ENCODE assay signal across 16 cellular contexts in the genomic region with DNA sequence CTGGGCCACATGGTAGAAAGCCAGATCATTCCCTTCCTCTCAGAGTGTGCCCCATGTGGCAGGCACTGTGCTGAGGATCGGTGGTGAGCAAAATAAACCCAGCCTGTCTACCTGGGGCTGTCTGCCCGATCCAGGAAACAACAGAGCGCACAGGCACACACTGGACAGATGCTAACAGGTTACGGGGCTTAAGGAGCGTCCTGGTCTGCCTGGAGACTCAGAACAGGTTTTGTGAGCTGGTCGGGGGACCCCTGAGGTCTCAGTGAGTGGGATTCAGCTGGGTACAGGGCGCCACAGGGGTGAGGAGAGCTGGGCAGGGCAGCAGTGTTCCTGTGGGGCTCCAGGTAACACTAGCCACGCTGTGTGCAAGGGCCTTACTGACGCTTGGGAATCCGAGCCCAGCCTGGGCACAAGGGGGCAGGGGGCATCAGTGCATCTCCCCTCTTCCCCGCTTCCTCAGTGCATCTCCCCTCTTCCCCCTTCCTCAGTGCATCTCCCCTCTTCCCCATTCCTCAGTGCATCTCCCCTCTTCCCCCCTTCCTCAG.
"Had no signal": no experiment of that assay in that cellular context is flagged by ENCODE, and none has a peak within 500 bp of the region (broad histone marks: within the 10 kb centered on the region; RNA-seq: fewer than 3 reads in every experiment).

No MANE protein-coding gene starts in this region.

- H3K9me3 ChIP-seq: lower lobe of right lung, ovary, right lobe of liver, thoracic aorta had no signal

- H3K36me3 Mint-ChIP-seq: activated naive CD8-positive, alpha-beta T cell treated with anti-CD3 and anti-CD28 coated beads for 36 hours; neural progenitor cell had no signal

- H3K27ac ChIP-seq: dorsolateral prefrontal cortex, hepatocyte, lower lobe of right lung, neural progenitor cell, ovary, right lobe of liver, thoracic aorta had no signal

- H3K27ac Mint-ChIP-seq: activated naive CD8-positive, alpha-beta T cell treated with anti-CD3 and anti-CD28 coated beads for 36 hours; neural progenitor cell; stimulated activated naive B cell treated with anti-CD40 and anti-IgM and Interleukin-4, amounts not matched to agents 10 μg/mL and 1 μg/mL and 100 μg/mL, for 72 hours; T-helper 1 cell treated with Interleukin-12 subunit alpha and Interleukin-12 subunit beta and Interleukin-4 antibody, amounts not matched to agents 30 μg/mL and 1 μg/mL, for 36 hours had no signal

- H3K4me3 ChIP-seq: dorsolateral prefrontal cortex, hepatocyte, lower lobe of right lung, neural progenitor cell, ovary, right lobe of liver, thoracic aorta had no signal

- H3K4me3 Mint-ChIP-seq: activated naive CD8-positive, alpha-beta T cell treated with anti-CD3 and anti-CD28 coated beads for 36 hours; neural progenitor cell; stimulated activated naive B cell treated with anti-CD40 and anti-IgM and Interleukin-4, amounts not matched to agents 10 μg/mL and 1 μg/mL and 100 μg/mL, for 72 hours; T-helper 1 cell treated with Interleukin-12 subunit alpha and Interleukin-12 subunit beta and Interleukin-4 antibody, amounts not matched to agents 30 μg/mL and 1 μg/mL, for 36 hours had no signal

- DNase-seq: activated CD4-positive, CD25-positive, alpha-beta regulatory T cell treated with anti-CD3 and anti-CD28 coated beads, Interleukin-2, amount 50 U/mL, for 72 hours; activated CD8-positive, alpha-beta memory T cell treated with anti-CD3 and anti-CD28 coated beads for 24 hours; activated CD8-positive, alpha-beta memory T cell treated with anti-CD3 and anti-CD28 coated beads, Interleukin-2, amount 50 U/mL, for 48 hours; activated naive CD4-positive, alpha-beta T cell; activated naive CD8-positive, alpha-beta T cell treated with anti-CD3 and anti-CD28 coated beads for 36 hours; amniotic stem cell; dorsolateral prefrontal cortex; left cardiac atrium; lower lobe of right lung; stimulated activated naive B cell treated with anti-CD40 and anti-IgM and Interleukin-4, amounts not matched to agents 10 μg/mL and 1 μg/mL and 100 μg/mL, for 72 hours had no signal

- ATAC-seq: left cardiac atrium; right lobe of liver; stimulated activated naive B cell treated with anti-CD40 and anti-IgM and Interleukin-4, amounts not matched to agents 10 μg/mL and 1 μg/mL and 100 μg/mL, for 72 hours had no signal

- H3K4me1 ChIP-seq: lower lobe of right lung, right lobe of liver had no signal

- H3K9me3 Mint-ChIP-seq: activated naive CD8-positive, alpha-beta T cell treated with anti-CD3 and anti-CD28 coated beads for 36 hours; neural progenitor cell; stimulated activated naive B cell treated with anti-CD40 and anti-IgM and Interleukin-4, amounts not matched to agents 10 μg/mL and 1 μg/mL and 100 μg/mL, for 72 hours; T-helper 1 cell treated with Interleukin-12 subunit alpha and Interleukin-12 subunit beta and Interleukin-4 antibody, amounts not matched to agents 30 μg/mL and 1 μg/mL, for 36 hours had no signal

- H3K36me3 ChIP-seq: lower lobe of right lung, neural progenitor cell, ovary, right lobe of liver had no signal

- H3K27me3 Mint-ChIP-seq: activated naive CD8-positive, alpha-beta T cell treated with anti-CD3 and anti-CD28 coated beads for 36 hours; stimulated activated naive B cell treated with anti-CD40 and anti-IgM and Interleukin-4, amounts not matched to agents 10 μg/mL and 1 μg/mL and 100 μg/mL, for 72 hours had no signal
